ENCODE assay signal across 8 cellular contexts in the genomic region with DNA sequence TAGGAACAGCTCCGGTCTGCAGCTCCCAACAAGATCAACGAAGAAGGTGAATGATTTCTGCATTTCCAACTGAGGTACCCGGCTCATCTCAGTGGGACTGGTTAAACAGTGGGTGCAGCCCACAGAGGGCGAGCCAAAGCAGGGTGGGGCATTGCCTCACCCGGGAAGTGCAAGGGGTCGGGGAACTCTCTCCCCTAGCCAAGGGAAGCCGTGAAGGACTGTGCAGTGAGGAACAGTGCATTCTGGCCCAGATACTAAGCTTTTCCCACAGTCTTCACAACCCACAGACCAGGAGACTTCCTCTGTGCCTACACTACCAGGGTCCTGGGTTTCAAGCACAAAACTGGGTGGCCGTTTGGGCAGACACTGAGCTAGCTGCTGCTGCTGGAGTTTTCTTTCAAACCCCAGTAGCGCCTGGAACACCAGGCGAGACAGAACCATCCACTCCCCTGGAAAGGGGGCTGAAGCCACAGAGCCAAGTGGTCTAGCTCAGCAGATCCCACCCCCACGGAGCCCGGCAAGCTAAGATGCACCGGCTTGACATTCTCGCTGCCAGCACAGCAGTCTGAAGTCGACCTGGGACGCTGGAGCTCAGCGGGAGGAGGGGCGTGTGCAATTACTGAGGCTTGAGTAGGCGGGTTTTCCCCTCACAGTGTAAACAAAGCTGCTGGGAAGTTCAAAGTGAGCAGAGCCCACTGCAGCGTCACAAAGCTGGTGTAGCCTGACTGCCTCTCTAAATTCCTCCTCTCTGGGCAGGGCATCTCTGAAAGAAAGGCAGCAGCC.
A peak's percentile ranks its signal among the peaks of the same experiment; 100 is the strongest.
DNase-seq lines count a peak whose midpoint lies in the region; ATAC-seq and TF ChIP-seq lines count a peak whose summit lies in the region.

No MANE protein-coding gene starts in this region.

- no peaks in the 10 kb centered on the region for H3K9me3 Mint-ChIP-seq in activated T-helper 17 cell treated with anti-CD3 and anti-CD28 coated beads, Interleukin-2, amount 50 U/mL, for 72 hours

- no peaks in the 10 kb centered on the region for H3K9me3 ChIP-seq in left lung

- peak overlapping the region in 1 of 2 donors; percentile 33 for H3K27ac ChIP-seq in left lung

- intact Hi-C loops in left lung (cut with DNase I) (no loop called here), Right ventricle myocardium superior (cut with DNase I) (no loop called here)

- H3K4me3 ChIP-seq in left lung: no peak overlapping the region

- H3K4me1 Mint-ChIP-seq in activated T-helper 17 cell treated with anti-CD3 and anti-CD28 coated beads, Interleukin-2, amount 50 U/mL, for 72 hours: peaks cover 18% of the 10 kb centered on the region

- no peaks in the 10 kb centered on the region for H3K27me3 ChIP-seq in left lung

- in situ Hi-C loops in ACHN (cut with HindIII; ENCODE audit: low pct_ligation_motif_present, low pct_unique_long_range_greater_than_20kb, low sequenced_read_pairs): no loop called here

- peaks cover 31% of the 10 kb centered on the region for H3K36me3 Mint-ChIP-seq in activated T-helper 17 cell treated with anti-CD3 and anti-CD28 coated beads, Interleukin-2, amount 50 U/mL, for 72 hours (ENCODE audit: low read depth)

- H3K4me1 ChIP-seq in left lung: no peaks in the 10 kb centered on the region

- H3K36me3 ChIP-seq in left lung: no peaks in the 10 kb centered on the region

- peak; percentile 31 for ATAC-seq in activated T-helper 17 cell treated with anti-CD3 and anti-CD28 coated beads, Interleukin-2, amount 50 U/mL, for 72 hours (replicated peaks)
- ATAC-seq in left lung (peak; percentile 99), GM21576 (IDR thresholded peaks at IDR 0.05; ENCODE audit: unreplicated experiment) (no peak), HG02970 (IDR thresholded peaks at IDR 0.05; ENCODE audit: low FRiP score, unreplicated experiment) (no peak), HG03354 (IDR thresholded peaks at IDR 0.05; ENCODE audit: poor library complexity, severe bottlenecking, unreplicated experiment) (no peak), Right ventricle myocardium superior (ENCODE audit: poor library complexity) (no peak)

- no peak for TF ChIP-seq CTCF in left lung (IDR thresholded peaks at IDR 0.05)

- H3K27ac Mint-ChIP-seq in activated T-helper 17 cell treated with anti-CD3 and anti-CD28 coated beads, Interleukin-2, amount 50 U/mL, for 72 hours: no peak overlapping the region

- DNase-seq in ACHN (peak; percentile 3), HCEC 1CT (peak; percentile 34), left lung (peak; percentile 56 to 61), Right ventricle myocardium superior (no peak)

- H3K4me3 Mint-ChIP-seq in activated T-helper 17 cell treated with anti-CD3 and anti-CD28 coated beads, Interleukin-2, amount 50 U/mL, for 72 hours: no peak overlapping the region

- H3K27me3 Mint-ChIP-seq in activated T-helper 17 cell treated with anti-CD3 and anti-CD28 coated beads, Interleukin-2, amount 50 U/mL, for 72 hours: no peaks in the 10 kb centered on the region

Comparison
In these comparisons a context has a peak if more than half of its experiments do, and no peak if none do; other contexts are left out.
1. ATAC-seq: peak in activated T-helper 17 cell treated with anti-CD3 and anti-CD28 coated beads, Interleukin-2, amount 50 U/mL, for 72 hours (single experiment) and left lung (single experiment); none in GM21576 (single experiment), HG02970 (single experiment), HG03354 (single experiment) and Right ventricle myocardium superior (single experiment).